8 cellular contexts compared by ENCODE assay signal in the genomic region with DNA sequence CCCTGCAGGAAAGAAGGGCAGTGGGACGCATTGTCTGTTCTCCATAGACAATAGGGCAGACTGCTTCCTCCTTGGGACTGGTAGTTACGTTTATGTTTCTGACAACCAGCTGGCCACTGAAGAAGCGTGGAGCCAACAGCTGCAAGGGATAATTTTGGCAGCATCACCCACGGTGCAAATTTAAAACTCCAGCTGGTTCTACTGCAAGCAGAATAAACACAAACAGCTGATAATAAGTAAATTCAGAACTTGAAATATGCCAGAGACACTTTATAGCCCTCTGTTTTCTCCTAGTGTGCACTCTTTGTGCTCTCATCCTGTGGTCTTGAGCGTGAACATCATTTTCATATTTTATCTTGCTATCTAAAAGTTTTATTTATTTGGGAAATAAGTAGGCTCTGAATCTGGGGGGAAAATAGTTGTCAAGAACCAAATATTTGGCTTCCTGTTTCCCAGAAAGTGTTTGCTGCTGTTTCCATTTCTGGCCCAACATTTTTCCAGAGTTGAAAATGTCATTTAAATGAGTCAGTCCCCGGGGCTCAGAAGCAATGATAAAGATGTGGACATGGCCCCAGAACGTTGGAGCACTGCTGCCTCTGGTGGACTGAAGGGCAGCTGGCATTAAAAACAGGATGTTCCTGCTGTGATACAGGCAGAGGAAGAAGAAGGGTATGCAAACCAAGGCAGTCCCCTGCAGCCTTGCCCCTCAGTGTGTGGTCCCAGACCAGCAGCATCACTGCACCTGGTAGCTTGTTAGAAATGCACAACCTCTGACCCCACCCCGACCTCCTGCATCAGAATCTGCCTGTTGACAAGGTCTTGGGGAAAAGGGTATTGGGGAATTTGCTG. TPM values are rescaled to one million over a fixed set of nuclear protein-coding genes. Genes with fewer than 3 reads are reported as not detected.
DNase-seq lines count a peak whose midpoint lies in the region; ATAC-seq, FAIRE-seq and TF ChIP-seq lines count a peak whose summit lies in the region.

No MANE protein-coding gene starts in this region.

- TF ChIP-seq CTCF in C4-2B (conservative IDR thresholded peaks at IDR 0.05) (peak; percentile 32), bronchial epithelial cell (IDR thresholded peaks at IDR 0.05; ENCODE audit: insufficient read depth, low read length, severe bottlenecking) (peak; percentile 41), lung (IDR thresholded peaks at IDR 0.05; ENCODE audit: control extremely low read depth, extremely low read depth) (no peak), mesothelial cell of epicardium (IDR thresholded peaks at IDR 0.05; ENCODE audit: unreplicated experiment) (no peak)

- no peak overlapping the region for H3K27ac ChIP-seq in C4-2B
- H3K27ac ChIP-seq in lung (ENCODE audit: low read depth in 1 of 2, low read length in 1 of 2), result peak overlapping the region; percentile 34 to 81

- 42 to 51% methylated on average over 8 of the region's 8 CpGs for WGBS in lung, 2 donors

- H3K4me1 Mint-ChIP-seq in T-helper 2 cell treated with Interferon-gamma antibody and Interleukin-4, amounts not matched to agents 5 μg/mL and 100 μg/mL, for 36 hours (ENCODE audit: low read depth), result no peaks in the 10 kb centered on the region
- peaks cover 9% of the 10 kb centered on the region for H3K4me1 Mint-ChIP-seq in mesothelial cell of epicardium

- no peak for FAIRE-seq in bronchial epithelial cell (lab: Jason Lieb, UNC)

- H3K27me3 Mint-ChIP-seq in T-helper 2 cell treated with Interferon-gamma antibody and Interleukin-4, amounts not matched to agents 5 μg/mL and 100 μg/mL, for 36 hours (ENCODE audit: low read depth), result peaks cover 16% of the 10 kb centered on the region
- peaks cover 11% of the 10 kb centered on the region for H3K27me3 Mint-ChIP-seq in mesothelial cell of epicardium (ENCODE audit: low read depth)

- no peaks in the 10 kb centered on the region for H3K9me3 Mint-ChIP-seq in T-helper 2 cell treated with Interferon-gamma antibody and Interleukin-4, amounts not matched to agents 5 μg/mL and 100 μg/mL, for 36 hours
- H3K9me3 Mint-ChIP-seq in mesothelial cell of epicardium, result no peaks in the 10 kb centered on the region

- no peak overlapping the region for H3K27ac Mint-ChIP-seq in T-helper 2 cell treated with Interferon-gamma antibody and Interleukin-4, amounts not matched to agents 5 μg/mL and 100 μg/mL, for 36 hours
- no peak overlapping the region for H3K27ac Mint-ChIP-seq in mesothelial cell of epicardium

- H3K36me3 ChIP-seq in bronchial epithelial cell (ENCODE audit: control insufficient read depth, insufficient read depth, low read length) (no peaks in the 10 kb centered on the region), lung (ENCODE audit: control insufficient read depth in 2 of 2, insufficient read depth in 2 of 2, low read length in 2 of 2) (no peaks in the 10 kb centered on the region)

- no peaks in the 10 kb centered on the region for H3K9me3 ChIP-seq in lung (ENCODE audit: control insufficient read depth in 2 of 2, insufficient read depth in 1 of 2, low read length in 1 of 2)

- no peak overlapping the region for H3K4me3 Mint-ChIP-seq in T-helper 2 cell treated with Interferon-gamma antibody and Interleukin-4, amounts not matched to agents 5 μg/mL and 100 μg/mL, for 36 hours
- H3K4me3 Mint-ChIP-seq in mesothelial cell of epicardium, result no peak overlapping the region

- H3K4me3 ChIP-seq in bronchial epithelial cell (ENCODE audit: low read depth, low read length) (no peak overlapping the region), lung (no peak overlapping the region)

- DNase-seq in NCI-H1105 (lab: John Stamatoyannopoulos, UW) (peak; percentile 30), bronchial epithelial cell (ENCODE audit: low read depth) (peak; percentile 59), lung (ENCODE audit: low spot score) (no peak), mesothelial cell of epicardium (ENCODE audit: low spot score in 2 of 2, unreplicated experiment in 2 of 2) (no peak)
- DNase-seq in T-helper 2 cell treated with Interferon-gamma antibody and Interleukin-4, amounts not matched to agents 5 μg/mL and 100 μg/mL, for 36 hours (ENCODE audit: low spot score), result no peak

- no peaks in the 10 kb centered on the region for H3K36me3 Mint-ChIP-seq in T-helper 2 cell treated with Interferon-gamma antibody and Interleukin-4, amounts not matched to agents 5 μg/mL and 100 μg/mL, for 36 hours (ENCODE audit: low read depth)
- H3K36me3 Mint-ChIP-seq in mesothelial cell of epicardium, result no peaks in the 10 kb centered on the region

- H3K27me3 ChIP-seq in bronchial epithelial cell (ENCODE audit: control insufficient read depth, insufficient read depth, low read length), result no peaks in the 10 kb centered on the region
- H3K27me3 ChIP-seq in lung (ENCODE audit: control insufficient read depth, insufficient read depth), result no peaks in the 10 kb centered on the region

- H3K4me1 ChIP-seq in lung (ENCODE audit: control insufficient read depth in 2 of 2, insufficient read depth in 2 of 2, low read length in 2 of 2), result peaks cover 8 to 10% of the 10 kb centered on the region in 2 donors

- peak; percentile 76 for ATAC-seq in lung (ENCODE audit: insufficient read depth, low FRiP score)
- ATAC-seq in HG03460 (IDR thresholded peaks at IDR 0.05; ENCODE audit: unreplicated experiment), result no peak
- no peak for ATAC-seq in GM18861 (IDR thresholded peaks at IDR 0.05; ENCODE audit: unreplicated experiment)

RNA-seq across cellular contexts. Expression of a gene that starts 12.5 kb away (rescaled TPM):
- 12.6 and 21.4 TPM in 2 replicates for total RNA-seq in bronchial epithelial cell
- total RNA-seq in lung, result 100 to 1,000 TPM in 1 of 2 donors, 10 to 100 TPM in 1; 73.3 to 101 TPM
- 10 to 100 TPM; 23.6 to 49.5 TPM for polyA plus RNA-seq in lung
- total RNA-seq in mesothelial cell of epicardium, result 0.68 to 0.85 TPM (median 0.82 TPM) in 3 replicates

RNA-seq across cellular contexts. Expression of a gene that starts 24.2 kb away (rescaled TPM):
- total RNA-seq in bronchial epithelial cell, result under 0.01 and 0.13 TPM in 2 replicates
- total RNA-seq in lung, result 100 to 1,000 TPM; 133 to 239 TPM
- polyA plus RNA-seq in lung, result 100 to 1,000 TPM in 1 of 2 donors, 10 to 100 TPM in 1; 17.9 to 119 TPM
- total RNA-seq in mesothelial cell of epicardium, result 0.07 to 0.09 TPM (median 0.09 TPM) in 3 replicates

RNA-seq across cellular contexts. Expression of a gene that starts 26.8 kb away (rescaled TPM):
- not detected in 2 replicates for total RNA-seq in bronchial epithelial cell
- total RNA-seq in lung, result not detected
- under 1 TPM in 1 of 2 donors, not detected in 1; 0.06 TPM for polyA plus RNA-seq in lung
- total RNA-seq in mesothelial cell of epicardium, result not detected in 3 replicates

Comparison
In these comparisons a context has a peak if more than half of its experiments do, and no peak if none do; other contexts are left out.
1. CTCF ChIP-seq: peak in C4-2B (single experiment) and bronchial epithelial cell (single experiment); none in lung (single experiment) and mesothelial cell of epicardium (single experiment).
2. DNase-seq: peak in NCI-H1105 (single experiment) and bronchial epithelial cell (single experiment); none in lung (single experiment), T-helper 2 cell treated with Interferon-gamma antibody and Interleukin-4, amounts not matched to agents 5 μg/mL and 100 μg/mL, for 36 hours (single experiment) and mesothelial cell of epicardium (0 of 2).
3. RNA of a gene that starts 24.2 kb away (total RNA-seq): 133 to 239 TPM in lung; 0.07 to 0.09 TPM in mesothelial cell of epicardium and under 0.01 to 0.13 TPM in bronchial epithelial cell; every median in the first group is over 100 times any median in the second.